9 cellular contexts compared by ENCODE assay signal in genomic region chr7:142854505-142855400, GRCh38. TPM values are rescaled to one million over a fixed set of nuclear protein-coding genes. Genes with fewer than 3 reads are reported as not detected.
DNase-seq lines count a peak whose midpoint lies in the region; ATAC-seq, FAIRE-seq and TF ChIP-seq lines count a peak whose summit lies in the region.
"Had no signal": no experiment of that assay in that cellular context is flagged by ENCODE, and none has a peak within 500 bp of the region (broad histone marks: within the 10 kb centered on the region; RNA-seq: fewer than 3 reads in every experiment).

Gene EPHB6 (plus strand): TSS chr7:142855076. CDS start chr7:142863228, 8,152 bp downstream.

- ATAC-seq in WTC11: peak; percentile 67

- WGBS in H9 (ENCODE audit: extremely low coverage, insufficient read length, low lambda C conversion rate): no CpG with 5 or more reads among the region's 93 CpGs

- H3K4me1 ChIP-seq in H9 (ENCODE audit: insufficient read depth, low read length): peaks cover 3% of the 10 kb centered on the region; the same call in 1 of the 2 replicates
- peaks cover 55% of the 10 kb centered on the region for H3K4me1 ChIP-seq in Loucy (ENCODE audit: insufficient read depth, low read length, poor library complexity, severe bottlenecking)
- peaks cover 0 to 6% of the 10 kb centered on the region in 2 donors for H3K4me1 ChIP-seq in kidney (ENCODE audit: control insufficient read depth in 1 of 2, insufficient read depth in 1 of 2, low read depth in 1 of 2, low read length in 2 of 2)

- H3K4ac ChIP-seq in H9 (ENCODE audit: low read depth, low read length): no peak within 1 kb of the TSS

- H3K27ac Mint-ChIP-seq in H9: no peak within 1 kb of the TSS; a peak in 1 of 7 replicates
- no peak within 1 kb of the TSS for H3K27ac Mint-ChIP-seq in WTC11

- H4K5ac ChIP-seq in H9 (ENCODE audit: insufficient read length, low read depth, low read length): no peak within 1 kb of the TSS

- peaks cover 18 to 23% of the 10 kb centered on the region in 2 experiments for H3K4me1 Mint-ChIP-seq in H9
- H3K4me1 Mint-ChIP-seq in WTC11: peaks cover 29% of the 10 kb centered on the region

- no peaks in the 10 kb centered on the region for H3K79me1 ChIP-seq in H9 (ENCODE audit: insufficient read depth, low read depth, low read length, poor library complexity, severe bottlenecking)

- H3K56ac ChIP-seq in H9 (ENCODE audit: insufficient read length, low read depth, low read length): no peak within 1 kb of the TSS

- H4K91ac ChIP-seq in H9 (ENCODE audit: insufficient read length, low read depth, low read length): no peak within 1 kb of the TSS

- H3K27ac ChIP-seq in H9 (ENCODE audit: insufficient read length, low read depth, low read length) (no peak within 1 kb of the TSS), kidney (ENCODE audit: low read depth in 2 of 2, low read length in 2 of 2) (peak within 1 kb of the TSS; percentile 15 to 48)

- H3T11ph ChIP-seq in H9 (ENCODE audit: low read length): no peak within 1 kb of the TSS

- H2AFZ ChIP-seq in H9 (ENCODE audit: low read length) (no peak within 1 kb of the TSS), Loucy (ENCODE audit: low read length) (peak within 1 kb of the TSS; percentile 84)

- H2BK12ac ChIP-seq in H9 (ENCODE audit: insufficient read length, low read depth, low read length): no peak within 1 kb of the TSS

- H3K4me2 ChIP-seq in H9 (ENCODE audit: insufficient read depth, insufficient read length, low read length) (peak within 1 kb of the TSS; percentile 79), Loucy (ENCODE audit: low read depth, low read length, poor library complexity, severe bottlenecking) (peak within 1 kb of the TSS; percentile 99)

- no peak within 1 kb of the TSS for H2AK5ac ChIP-seq in H9 (ENCODE audit: insufficient read length, low read length)

- POLR2A ChIA-PET in WTC11 (lab: Charles Lee): interaction anchor here (0.7 to 0.8 kb wide), 2 partner anchors 12 to 333 kb away, joined by 3 to 4 read pairs; no protein-coding TSS in a partner anchor

- H3K36me3 ChIP-seq in Loucy (ENCODE audit: insufficient read depth, low read length): no peaks in the 10 kb centered on the region
- H3K36me3 ChIP-seq in kidney (ENCODE audit: control insufficient read depth in 1 of 2, insufficient read depth in 2 of 2, low read length in 2 of 2): no peaks in the 10 kb centered on the region

- H4K20me1 ChIP-seq in H9 (ENCODE audit: control insufficient read depth, insufficient read depth, insufficient read length) (no peaks in the 10 kb centered on the region), Loucy (ENCODE audit: insufficient read depth, low read length, poor library complexity, severe bottlenecking) (peaks cover 6% of the 10 kb centered on the region)

- H3K23me2 ChIP-seq in H9 (ENCODE audit: insufficient read length, low read depth, low read length, poor library complexity, severe bottlenecking): peaks cover 17% of the 10 kb centered on the region

- H3K9me3 Mint-ChIP-seq in H9 (no peaks in the 10 kb centered on the region; a peak in 1 of 5 replicates), WTC11 (no peaks in the 10 kb centered on the region)

- peaks cover 4% of the 10 kb centered on the region; the same call in 1 of the 2 replicates for H3K27me3 ChIP-seq in H9 (ENCODE audit: insufficient read depth, low read length)
- H3K27me3 ChIP-seq in Loucy (ENCODE audit: insufficient read depth, low read length, poor library complexity, severe bottlenecking): no peaks in the 10 kb centered on the region

- H3K4me3 Mint-ChIP-seq in H9: peak within 1 kb of the TSS; percentile 85 to 92
- peak within 1 kb of the TSS; percentile 94 for H3K4me3 Mint-ChIP-seq in WTC11

- peak within 1 kb of the TSS; percentile 68 for H3K14ac ChIP-seq in H9 (ENCODE audit: insufficient read depth, low read length)

- no peak within 1 kb of the TSS for H4K8ac ChIP-seq in H9 (replicated peaks; ENCODE audit: insufficient read length, low read depth, low read length)

- CTCF ChIA-PET in WTC11 (lab: Charles Lee): interaction anchor here (0.6 to 5.3 kb wide), 15 partner anchors 9 to 531 kb away, joined by 3 to 47 read pairs (median 6); no protein-coding TSS in a partner anchor

- no peak within 1 kb of the TSS for H2BK5ac ChIP-seq in H9 (ENCODE audit: insufficient read length, low read length)

- H3K4me3 ChIP-seq in Loucy (ENCODE audit: low read length, poor library complexity, severe bottlenecking) (peak within 1 kb of the TSS; percentile 91), kidney (ENCODE audit: low read length in 2 of 2) (peak within 1 kb of the TSS; percentile 83 to 89)

- H2BK120ac ChIP-seq in H9 (ENCODE audit: low read depth, low read length, poor library complexity, severe bottlenecking): no peak within 1 kb of the TSS

- no peak within 1 kb of the TSS for H2BK15ac ChIP-seq in H9 (ENCODE audit: low read depth, low read length)

- 0 out of 7 replicates have a peak, but pooled peaks cover 0 to 4% (median 0%) of the 10 kb centered on the region in 3 experiments for H3K36me3 Mint-ChIP-seq in H9 (ENCODE audit: insufficient read depth in 1 of 3, low read depth in 3 of 3)
- no peaks in the 10 kb centered on the region for H3K36me3 Mint-ChIP-seq in WTC11

- H3K9me3 ChIP-seq in H9 (ENCODE audit: control insufficient read depth, low read depth, low read length): no peaks in the 10 kb centered on the region
- no peaks in the 10 kb centered on the region for H3K9me3 ChIP-seq in Loucy (ENCODE audit: insufficient read depth, low read depth, low read length)
- H3K9me3 ChIP-seq in kidney (ENCODE audit: control insufficient read depth in 1 of 2, low read length in 2 of 2): no peaks in the 10 kb centered on the region

- FAIRE-seq in kidney (lab: Jason Lieb, UNC): no peak
- FAIRE-seq: islet of Langerhans had no signal

- no peak within 1 kb of the TSS for H3K18ac ChIP-seq in H9 (ENCODE audit: insufficient read length, low read depth, low read length)

- H3K79me2 ChIP-seq in H9 (ENCODE audit: insufficient read depth, low read length): no peaks in the 10 kb centered on the region
- H3K79me2 ChIP-seq in Loucy (ENCODE audit: insufficient read depth, low read length): peaks cover 42% of the 10 kb centered on the region

- no peak for TF ChIP-seq CTCF in H9 (conservative IDR thresholded peaks at IDR 0.05)
- TF ChIP-seq CTCF in Loucy (conservative IDR thresholded peaks at IDR 0.05; ENCODE audit: low read length): no peak
- TF ChIP-seq CTCF in WTC11 (IDR thresholded peaks at IDR 0.05): no peak
- no peak for TF ChIP-seq CTCF in kidney (IDR thresholded peaks at IDR 0.05; ENCODE audit: borderline replicate concordance, extremely low read depth, insufficient read depth)

- no peak within 1 kb of the TSS for H3K23ac ChIP-seq in H9 (ENCODE audit: insufficient read length, low read depth, low read length)

- H3K9ac ChIP-seq in H9 (ENCODE audit: extremely low read depth, insufficient read length, low read length) (peak within 1 kb of the TSS; percentile 47), Loucy (ENCODE audit: low read depth, low read length, poor library complexity, severe bottlenecking) (peak within 1 kb of the TSS; percentile 98), kidney (ENCODE audit: low read length in 2 of 2) (peak within 1 kb of the TSS; percentile 43 to 68)

- H3K27me3 Mint-ChIP-seq in H9 (ENCODE audit: low read depth): peaks cover 25% of the 10 kb centered on the region
- peaks cover 17% of the 10 kb centered on the region for H3K27me3 Mint-ChIP-seq in WTC11 (ENCODE audit: low read depth)

- DNase-seq in GDM1 (lab: John Stamatoyannopoulos, UW) (peak; percentile 34), H9 (peak; percentile 62), WTC11 (ENCODE audit: low spot score) (peak; percentile 67), kidney (peak; percentile 91), NCI-H1436 treated with DMSO at 0.1 percent for 48 hours (lab: John Stamatoyannopoulos, UW) (no peak)
- DNase-seq in central memory CD4-positive, alpha-beta T cell: peak; percentile 45
- DNase-seq in stimulated activated CD4-positive, alpha-beta T cell treated with anti-CD3 and anti-CD28 coated beads, Interleukin-12 subunit alpha, Interleukin-12 subunit beta, amount 100 ng/mL, for 48 hours (ENCODE audit: low read depth in 2 of 3, low spot score in 1 of 3): peak in 2 of 3 donors; percentile 42 to 59

- H2BK20ac ChIP-seq in H9 (ENCODE audit: low read depth, low read length, poor library complexity, severe bottlenecking): no peak within 1 kb of the TSS

- H3K9me2 ChIP-seq in Loucy (replicated peaks; ENCODE audit: low read depth, low read length): no peaks in the 10 kb centered on the region

- intact Hi-C loops in kidney (cut with DNase I): loop anchor here (10.0 kb wide), 2 partner anchors 150 to 360 kb away; no protein-coding TSS in a partner anchor

- H3F3A ChIP-seq in Loucy (ENCODE audit: low read depth): 0 out of 2 replicates have a peak, but pooled peaks cover 3% of the 10 kb centered on the region

TF ChIP-seq in WTC11, 78 proteins besides CTCF, POLR2A, EP300 and RAD21 (continues in another document):
- TF ChIP-seq OVOL2 (CRISPR knock-in tag; IDR thresholded peaks at IDR 0.05; ENCODE audit: borderline replicate concordance) (no peak), E2F5 (CRISPR knock-in tag; IDR thresholded peaks at IDR 0.05) (peak; percentile 39; the same call in 1 of the 2 replicates), ESRRA (CRISPR knock-in tag; IDR thresholded peaks at IDR 0.05; ENCODE audit: borderline replicate concordance) (no peak), HMGXB4 (CRISPR knock-in tag; IDR thresholded peaks at IDR 0.05) (0 out of 2 replicates have a peak, but pooled peaks have one; percentile 49), SP1 (CRISPR knock-in tag; conservative IDR thresholded peaks at IDR 0.05) (no peak), TP53 (CRISPR knock-in tag; IDR thresholded peaks at IDR 0.05) (no peak)

RNA-seq across cellular contexts. Expression of gene EPHB6, which starts in this region (rescaled TPM):
- 9.7 and 11.6 TPM in 2 replicates for total RNA-seq in H9 (2021)
- total RNA-seq in WTC11 (2021): 13.9 to 15.4 TPM (median 15.1 TPM) in 3 replicates
- 17.4 TPM for total RNA-seq in kidney
- 10.4 TPM for polyA plus RNA-seq in kidney (ENCODE audit: insufficient read depth, low read depth, low replicate concordance)

Comparison
In these comparisons a context has a peak if more than half of its experiments do, and no peak if none do; other contexts are left out.
1. H3K9ac ChIP-seq: peak in every context shown above with its lines; median percentile 98 in Loucy; 56 in kidney; 47 in H9.